Comparison of ENCODE assay signal across 9 cellular contexts in genomic region chr13:84896128-84896527, GRCh38.
DNase-seq lines count a peak whose midpoint lies in the region; ATAC-seq and TF ChIP-seq lines count a peak whose summit lies in the region.
"Had no signal": no experiment of that assay in that cellular context is flagged by ENCODE, and none has a peak within 500 bp of the region (broad histone marks: within the 10 kb centered on the region; RNA-seq: fewer than 3 reads in every experiment).

No MANE protein-coding gene starts in this region.

- TF ChIP-seq CTCF in C4-2B (conservative IDR thresholded peaks at IDR 0.05): peak; percentile 73
- TF ChIP-seq CTCF in coronary artery (IDR thresholded peaks at IDR 0.05): peak; percentile 35

- H3K27ac ChIP-seq in C4-2B (no peak overlapping the region), coronary artery (no peak overlapping the region)

- DNase-seq in HT1080 (ENCODE audit: low read depth): peak; percentile 30
- peak; percentile 75 to 81 for DNase-seq in SHP77 (lab: John Stamatoyannopoulos, UW)
- DNase-seq in coronary artery (ENCODE audit: low spot score): no peak
- peak; percentile 71 for DNase-seq in midbrain (lab: John Stamatoyannopoulos, UW)
- DNase-seq in mesenteric fat pad (ENCODE audit: low spot score): no peak
- DNase-seq in HuH-7.5 (ENCODE audit: low spot score): no peak

- no peak overlapping the region for H3K4me3 ChIP-seq in coronary artery

- ATAC-seq in GM18502 (IDR thresholded peaks at IDR 0.05; ENCODE audit: poor library complexity, unreplicated experiment): peak; percentile 73
- ATAC-seq: naive thymus-derived CD8-positive, alpha-beta T cell had no signal

Comparison
In these comparisons a context has a peak if more than half of its experiments do, and no peak if none do; other contexts are left out.
1. DNase-seq: peak in HT1080 (single experiment), SHP77 (2 of 2) and midbrain (single experiment); none in coronary artery (single experiment), mesenteric fat pad (single experiment) and HuH-7.5 (single experiment).